ENCODE assay signal across 16 cellular contexts in the genomic region with DNA sequence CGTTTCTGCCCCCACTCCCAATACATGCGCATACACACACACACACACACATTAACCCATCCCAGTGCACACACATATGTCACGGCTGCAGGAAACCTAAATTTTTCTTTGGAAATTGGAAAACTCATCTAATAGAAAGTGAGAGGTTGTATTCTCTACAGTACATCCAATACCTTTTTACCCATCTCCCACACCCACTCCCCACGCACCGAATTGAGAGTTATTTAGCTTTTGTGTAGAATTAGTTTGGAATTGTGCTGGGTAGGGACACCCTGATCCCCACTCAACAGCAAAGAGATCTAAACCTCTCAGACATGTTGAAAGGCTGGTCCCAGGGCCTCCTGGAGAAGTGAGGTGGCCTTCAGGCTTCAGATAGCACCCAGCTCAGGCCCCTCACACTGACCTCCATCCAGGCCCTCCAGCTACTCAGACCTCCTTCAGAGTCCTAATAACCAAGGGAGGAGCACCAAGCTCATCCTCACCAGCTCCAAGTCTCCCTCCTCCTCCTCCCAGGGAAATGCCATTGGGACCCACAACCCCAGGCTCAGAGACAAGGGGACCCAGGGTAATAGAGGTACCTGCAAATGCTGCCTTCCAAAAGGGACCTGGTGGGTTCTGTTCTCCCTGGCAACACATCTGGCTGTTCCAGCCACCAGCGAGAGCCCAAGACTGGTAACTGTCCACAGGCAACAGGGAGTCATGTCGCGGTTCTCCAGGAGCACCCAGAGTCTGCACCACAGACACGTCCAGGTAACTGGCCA. TPM values are rescaled to one million over a fixed set of nuclear protein-coding genes. Genes with fewer than 3 reads are reported as not detected.
DNase-seq lines count a peak whose midpoint lies in the region; ATAC-seq and TF ChIP-seq lines count a peak whose summit lies in the region.
"Had no signal": no experiment of that assay in that cellular context is flagged by ENCODE, and none has a peak within 500 bp of the region (broad histone marks: within the 10 kb centered on the region; RNA-seq: fewer than 3 reads in every experiment).

No MANE protein-coding gene starts in this region.

- H3K4me2 ChIP-seq in hepatocyte (peak overlapping the region; percentile 86), smooth muscle cell (peak overlapping the region; percentile 97), OCI-LY7 (ENCODE audit: low read length) (no peak overlapping the region)

- peak; percentile 26; the same call in 1 of the 3 replicates for ATAC-seq in RWPE2 (ENCODE audit: low read depth)
- no peak for ATAC-seq in left lung

- H3K36me3 ChIP-seq in H7 (replicated peaks; ENCODE audit: control insufficient read depth, insufficient read depth, low read length) (no peaks in the 10 kb centered on the region), RWPE2 (ENCODE audit: low read depth) (no peaks in the 10 kb centered on the region), hepatocyte (replicated peaks; ENCODE audit: insufficient read depth, low read depth) (no peaks in the 10 kb centered on the region), smooth muscle cell (ENCODE audit: low read depth) (no peaks in the 10 kb centered on the region), left lung (no peaks in the 10 kb centered on the region), OCI-LY7 (ENCODE audit: insufficient read depth, low read length) (no peaks in the 10 kb centered on the region)
- H3K36me3 ChIP-seq: brain microvascular endothelial cell, transverse colon had no signal

- H3K4me3 ChIP-seq in H7 (ENCODE audit: insufficient read depth, low read depth, low read length) (peak overlapping the region; percentile 42; the same call in 1 of the 2 replicates), RWPE2 (ENCODE audit: severe bottlenecking) (peak overlapping the region; percentile 39), hepatocyte (no peak overlapping the region), smooth muscle cell (peak overlapping the region; percentile 61), left lung (no peak overlapping the region), lower leg skin (ENCODE audit: low read depth, poor library complexity, severe bottlenecking) (no peak overlapping the region), OCI-LY7 (ENCODE audit: low read depth, low read length, poor library complexity, severe bottlenecking) (no peak overlapping the region)

- H3K9me3 ChIP-seq in RWPE2 (ENCODE audit: severe bottlenecking) (no peaks in the 10 kb centered on the region), hepatocyte (ENCODE audit: low read depth) (no peaks in the 10 kb centered on the region), smooth muscle cell (replicated peaks; ENCODE audit: low read depth) (no peaks in the 10 kb centered on the region), left lung (no peaks in the 10 kb centered on the region), OCI-LY7 (ENCODE audit: low read length) (no peaks in the 10 kb centered on the region)
- H3K9me3 ChIP-seq: transverse colon had no signal

- intact Hi-C loops in left lung (cut with DNase I) (loop anchor here in 1 of 2 donors (5.0 to 10.0 kb wide), 2 partner anchors 67 to 150 kb away; no protein-coding TSS in a partner anchor), lower leg skin (cut with DNase I; ENCODE audit: low total_unique reads) (no loop called here), OCI-LY7 (cut with micrococcal nuclease; ENCODE audit: unreplicated experiment) (loop anchor here (10.0 kb wide), 1 partner anchor 77 kb away; no protein-coding TSS in a partner anchor)

- no peak for TF ChIP-seq POLR2A in lower leg skin (IDR thresholded peaks at IDR 0.05)

- H3K9ac ChIP-seq in smooth muscle cell (ENCODE audit: low read depth) = no peak overlapping the region

- H3K9me2 ChIP-seq in hepatocyte (replicated peaks; ENCODE audit: insufficient read depth) (no peaks in the 10 kb centered on the region), OCI-LY7 (ENCODE audit: insufficient read depth, low read length) (no peaks in the 10 kb centered on the region)

- WGBS in hepatocyte (ENCODE audit: low lambda C conversion rate, missing lambda C conversion rate) = 45% methylated on average over 9 of the region's 9 CpGs
- 51% methylated on average over 9 of the region's 9 CpGs for WGBS in smooth muscle cell (ENCODE audit: low lambda C conversion rate)
- WGBS in lower leg skin, 2 donors = 36 to 41% methylated on average over 9 of the region's 9 CpGs

- CTCF ChIA-PET in OCI-LY7 (lab: Charles Lee; ENCODE audit: unreplicated experiment) = no interaction called here

- H3K79me2 ChIP-seq in hepatocyte (no peaks in the 10 kb centered on the region), smooth muscle cell (ENCODE audit: low read depth) (no peaks in the 10 kb centered on the region), OCI-LY7 (ENCODE audit: insufficient read depth, low read depth, low read length) (no peaks in the 10 kb centered on the region)

- no peak for TF ChIP-seq CTCF in RWPE2 (IDR thresholded peaks at IDR 0.05; ENCODE audit: poor library complexity, severe bottlenecking)
- TF ChIP-seq CTCF in hepatocyte (IDR thresholded peaks at IDR 0.05; ENCODE audit: poor library complexity) = no peak
- TF ChIP-seq CTCF in smooth muscle cell (IDR thresholded peaks at IDR 0.05; ENCODE audit: borderline replicate concordance, insufficient read depth, poor library complexity, severe bottlenecking) = no peak
- TF ChIP-seq CTCF in left lung (IDR thresholded peaks at IDR 0.05) = no peak
- no peak for TF ChIP-seq CTCF in lower leg skin (IDR thresholded peaks at IDR 0.05)
- TF ChIP-seq CTCF in OCI-LY7 (conservative IDR thresholded peaks at IDR 0.05; ENCODE audit: low read length) = no peak

- DNase-seq in H7 = no peak
- DNase-seq in RWPE2 (ENCODE audit: low spot score) = peak; percentile 41
- DNase-seq in hepatocyte (ENCODE audit: low spot score) = no peak
- no peak for DNase-seq in smooth muscle cell (lab: John Stamatoyannopoulos, UW; ENCODE audit: unreplicated experiment)
- DNase-seq in left lung = no peak
- no peak for DNase-seq in lower leg skin (ENCODE audit: low spot score in 2 of 2)
- DNase-seq in OCI-LY7 (ENCODE audit: low spot score) = no peak
- DNase-seq: activated gamma-delta T cell treated with Interleukin-2 at 50 U/mL for 16 hours; brain microvascular endothelial cell; effector CD4-positive, alpha-beta T cell; foreskin melanocyte; GDM1; stimulated activated CD8-positive, alpha-beta memory T cell treated with anti-CD3 and anti-CD28 coated beads, Interleukin-4, amount 100 ng/mL, for 48 hours had no signal

- no TSS peak for BruUV-seq in OCI-LY7 (replicated peaks; lab: Mats Ljungman, UMichigan)

- H4K20me1 ChIP-seq in hepatocyte (ENCODE audit: insufficient read depth, poor library complexity, severe bottlenecking) = no peaks in the 10 kb centered on the region
- H4K20me1 ChIP-seq in smooth muscle cell (ENCODE audit: low read depth) = no peaks in the 10 kb centered on the region
- no peaks in the 10 kb centered on the region for H4K20me1 ChIP-seq in OCI-LY7 (ENCODE audit: insufficient read depth, low read length)

- H2AFZ ChIP-seq in hepatocyte (no peak overlapping the region), smooth muscle cell (ENCODE audit: low read depth) (peak overlapping the region; percentile 96), OCI-LY7 (ENCODE audit: low read length) (no peak overlapping the region)

- H3K27ac ChIP-seq in RWPE2 (ENCODE audit: poor library complexity, severe bottlenecking) (no peak overlapping the region), hepatocyte (no peak overlapping the region), smooth muscle cell (ENCODE audit: low read depth) (no peak overlapping the region), left lung (no peak overlapping the region), OCI-LY7 (ENCODE audit: low read depth, low read length, poor library complexity, severe bottlenecking) (no peak overlapping the region)
- H3K27ac ChIP-seq: brain microvascular endothelial cell had no signal

- POLR2A ChIA-PET in OCI-LY7 (lab: Charles Lee) = no interaction called here

- H3K4me1 ChIP-seq in RWPE2 (ENCODE audit: insufficient read depth, poor library complexity, severe bottlenecking) = no peaks in the 10 kb centered on the region
- peaks cover 2% of the 10 kb centered on the region for H3K4me1 ChIP-seq in hepatocyte (ENCODE audit: insufficient read depth)
- no peaks in the 10 kb centered on the region for H3K4me1 ChIP-seq in smooth muscle cell (ENCODE audit: low read depth)
- peaks cover 9 to 28% of the 10 kb centered on the region in 2 donors for H3K4me1 ChIP-seq in left lung
- no peaks in the 10 kb centered on the region for H3K4me1 ChIP-seq in OCI-LY7 (ENCODE audit: insufficient read depth, low read length, poor library complexity, severe bottlenecking)

- H3F3A ChIP-seq in smooth muscle cell (ENCODE audit: low read depth) = no peaks in the 10 kb centered on the region

- H3K27me3 ChIP-seq in H7 (ENCODE audit: control insufficient read depth, insufficient read depth, low read length) (peaks cover 99% of the 10 kb centered on the region), RWPE2 (ENCODE audit: insufficient read depth, poor library complexity, severe bottlenecking) (peaks cover 96% of the 10 kb centered on the region), hepatocyte (peaks cover 98% of the 10 kb centered on the region), smooth muscle cell (ENCODE audit: low read depth) (peaks cover 56% of the 10 kb centered on the region), left lung (peaks cover 98 to 100% of the 10 kb centered on the region in 2 donors)

RNA-seq across cellular contexts. Expression of gene HOXB13, which starts 1.0 kb away (rescaled TPM):
- 7.9 and 11.1 TPM in 2 replicates for total RNA-seq in H7 (2014; rRNA removed; shearing (Covaris generic))
- total RNA-seq in hepatocyte (0.13 and 0.20 TPM in 2 replicates), smooth muscle cell (3.3 and 4.8 TPM in 2 replicates), left lung (not detected), lower leg skin (under 1 TPM in 3 of 4 donors, not detected in 1; 0.07 to 0.84 (median 0.08) TPM), OCI-LY7 (2022) (not detected in 2 replicates)
- polyA plus RNA-seq in hepatocyte (0.28 and 0.40 TPM in 2 replicates), smooth muscle cell (4.4 and 5.4 TPM in 2 replicates)
- total RNA-seq in OCI-LY7 (2014; rRNA removed; shearing (Covaris generic)) = not detected in 2 replicates
- total RNA-seq: activated CD8-positive, alpha-beta memory T cell treated with anti-CD3 and anti-CD28 coated beads for 36 hours had no signal

RNA-seq across cellular contexts. Expression of gene PRAC2, which starts 4.6 kb away (rescaled TPM):
- 40.8 and 40.9 TPM in 2 replicates for total RNA-seq in H7 (2014; rRNA removed; shearing (Covaris generic))
- total RNA-seq in hepatocyte = not detected in 2 replicates
- 1.5 TPM in 1 of 2 replicates, not detected in the other for polyA plus RNA-seq in hepatocyte
- total RNA-seq in smooth muscle cell = 3.5 and 8.4 TPM in 2 replicates
- polyA plus RNA-seq in smooth muscle cell = 6.8 and 7.8 TPM in 2 replicates
- not detected for total RNA-seq in left lung
- not detected for total RNA-seq in lower leg skin
- total RNA-seq in OCI-LY7 (2014; rRNA removed; shearing (Covaris generic)) = not detected in 2 replicates
- total RNA-seq in OCI-LY7 (2022) = not detected in 2 replicates
- total RNA-seq: activated CD8-positive, alpha-beta memory T cell treated with anti-CD3 and anti-CD28 coated beads for 36 hours; HT1080 had no signal

RNA-seq across cellular contexts. Expression of gene PRAC1, which starts 5.3 kb away (rescaled TPM):
- total RNA-seq in H7 (2014; rRNA removed; shearing (Covaris generic)) = 156 and 173 TPM in 2 replicates
- not detected in 2 replicates for total RNA-seq in hepatocyte
- not detected in 2 replicates for polyA plus RNA-seq in hepatocyte
- not detected in 2 replicates for total RNA-seq in smooth muscle cell
- polyA plus RNA-seq in smooth muscle cell = 2.4 and 6.5 TPM in 2 replicates
- total RNA-seq in left lung = not detected
- total RNA-seq in lower leg skin = not detected
- not detected in 2 replicates for total RNA-seq in OCI-LY7 (2014; rRNA removed; shearing (Covaris generic))
- not detected in 2 replicates for total RNA-seq in OCI-LY7 (2022)
- total RNA-seq: activated CD8-positive, alpha-beta memory T cell treated with anti-CD3 and anti-CD28 coated beads for 36 hours; HT1080 had no signal

Comparison
In these comparisons a context has a peak if more than half of its experiments do, and no peak if none do; other contexts are left out.
1. H3K4me3 ChIP-seq: peak in H7 (single experiment), RWPE2 (single experiment) and smooth muscle cell (single experiment); none in hepatocyte (single experiment), left lung (0 of 2), lower leg skin (single experiment) and OCI-LY7 (single experiment).
2. RNA of gene PRAC1, which starts 5.3 kb away (total RNA-seq): 156 to 173 TPM in H7; not detected in smooth muscle cell, not detected in hepatocyte, not detected in left lung, not detected in lower leg skin and not detected in OCI-LY7; every median in the first group is over 10 times any median in the second.